Comparison of ENCODE assay signal across 1 cellular context in genomic region chr9:129333613-129333960, GRCh38.
TF ChIP-seq lines count a peak whose summit lies in the region.

No MANE protein-coding gene starts in this region.

TF ChIP-seq in H1, 55 proteins besides CTCF, POLR2A, EP300 and RAD21 (continued from another document):
- peak; percentile 4 for TF ChIP-seq TAF7 (optimal IDR thresholded peaks at IDR 0.05; ENCODE audit: borderline replicate concordance, low read depth, low read length)
